In the genomic region with DNA sequence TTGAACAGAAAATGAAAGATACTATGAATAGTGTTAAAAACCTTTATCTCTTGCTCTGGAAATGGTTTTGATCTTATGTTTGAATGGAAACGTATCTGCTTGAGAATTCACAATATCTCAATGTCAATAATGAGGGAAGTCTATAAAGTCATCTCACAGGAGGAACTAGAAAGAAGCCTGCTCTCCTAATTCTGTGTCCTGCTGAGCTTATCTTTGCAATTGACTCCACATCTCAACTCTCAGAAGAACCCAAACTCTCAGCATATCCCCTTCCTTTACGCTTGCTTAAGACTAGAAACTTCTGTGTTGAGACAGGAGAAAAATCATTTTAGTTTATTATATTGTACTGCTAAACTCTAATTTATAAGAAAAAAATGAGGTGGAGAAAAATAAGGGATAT, we compare ENCODE assay signal across 1 cellular context.
TF ChIP-seq lines count a peak whose summit lies in the region.

No MANE protein-coding gene starts in this region.

TF ChIP-seq in HCT116, 20 proteins besides CTCF, POLR2A, EP300 and RAD21 (continued from another document):
- TF ChIP-seq, protein P1, sequence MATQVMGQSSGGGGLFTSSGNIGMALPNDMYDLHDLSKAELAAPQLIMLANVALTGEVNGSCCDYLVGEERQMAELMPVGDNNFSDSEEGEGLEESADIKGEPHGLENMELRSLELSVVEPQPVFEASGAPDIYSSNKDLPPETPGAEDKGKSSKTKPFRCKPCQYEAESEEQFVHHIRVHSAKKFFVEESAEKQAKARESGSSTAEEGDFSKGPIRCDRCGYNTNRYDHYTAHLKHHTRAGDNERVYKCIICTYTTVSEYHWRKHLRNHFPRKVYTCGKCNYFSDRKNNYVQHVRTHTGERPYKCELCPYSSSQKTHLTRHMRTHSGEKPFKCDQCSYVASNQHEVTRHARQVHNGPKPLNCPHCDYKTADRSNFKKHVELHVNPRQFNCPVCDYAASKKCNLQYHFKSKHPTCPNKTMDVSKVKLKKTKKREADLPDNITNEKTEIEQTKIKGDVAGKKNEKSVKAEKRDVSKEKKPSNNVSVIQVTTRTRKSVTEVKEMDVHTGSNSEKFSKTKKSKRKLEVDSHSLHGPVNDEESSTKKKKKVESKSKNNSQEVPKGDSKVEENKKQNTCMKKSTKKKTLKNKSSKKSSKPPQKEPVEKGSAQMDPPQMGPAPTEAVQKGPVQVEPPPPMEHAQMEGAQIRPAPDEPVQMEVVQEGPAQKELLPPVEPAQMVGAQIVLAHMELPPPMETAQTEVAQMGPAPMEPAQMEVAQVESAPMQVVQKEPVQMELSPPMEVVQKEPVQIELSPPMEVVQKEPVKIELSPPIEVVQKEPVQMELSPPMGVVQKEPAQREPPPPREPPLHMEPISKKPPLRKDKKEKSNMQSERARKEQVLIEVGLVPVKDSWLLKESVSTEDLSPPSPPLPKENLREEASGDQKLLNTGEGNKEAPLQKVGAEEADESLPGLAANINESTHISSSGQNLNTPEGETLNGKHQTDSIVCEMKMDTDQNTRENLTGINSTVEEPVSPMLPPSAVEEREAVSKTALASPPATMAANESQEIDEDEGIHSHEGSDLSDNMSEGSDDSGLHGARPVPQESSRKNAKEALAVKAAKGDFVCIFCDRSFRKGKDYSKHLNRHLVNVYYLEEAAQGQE (IDR thresholded peaks at IDR 0.05; ENCODE audit: low read depth): no peak
- TF ChIP-seq, protein P2, sequence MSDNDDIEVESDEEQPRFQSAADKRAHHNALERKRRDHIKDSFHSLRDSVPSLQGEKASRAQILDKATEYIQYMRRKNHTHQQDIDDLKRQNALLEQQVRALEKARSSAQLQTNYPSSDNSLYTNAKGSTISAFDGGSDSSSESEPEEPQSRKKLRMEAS (IDR thresholded peaks at IDR 0.05): no peak
- TF ChIP-seq, protein P3, sequence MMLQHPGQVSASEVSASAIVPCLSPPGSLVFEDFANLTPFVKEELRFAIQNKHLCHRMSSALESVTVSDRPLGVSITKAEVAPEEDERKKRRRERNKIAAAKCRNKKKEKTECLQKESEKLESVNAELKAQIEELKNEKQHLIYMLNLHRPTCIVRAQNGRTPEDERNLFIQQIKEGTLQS (IDR thresholded peaks at IDR 0.05): no peak
- no peak for TF ChIP-seq CBX3 (IDR thresholded peaks at IDR 0.05; ENCODE audit: low read depth)
- TF ChIP-seq JUND (IDR thresholded peaks at IDR 0.05): no peak
- no peak for TF ChIP-seq EZH2 (IDR thresholded peaks at IDR 0.05)
- TF ChIP-seq ZNF274 (IDR thresholded peaks at IDR 0.05; ENCODE audit: low read depth, low read length): no peak
- no peak for TF ChIP-seq SRF (IDR thresholded peaks at IDR 0.05; ENCODE audit: low read depth)
- no peak for TF ChIP-seq YY1 (IDR thresholded peaks at IDR 0.05; ENCODE audit: extremely low read depth, insufficient replicate concordance, low read depth, low read length)
- TF ChIP-seq POLR2AphosphoS5 (IDR thresholded peaks at IDR 0.05; ENCODE audit: low read depth, low read length): no peak
- no peak for TF ChIP-seq SP1 (IDR thresholded peaks at IDR 0.05; ENCODE audit: low read depth)
- no peak for TF ChIP-seq FOSL1 (IDR thresholded peaks at IDR 0.05; ENCODE audit: low read depth)
- no peak for TF ChIP-seq ZFX (IDR thresholded peaks at IDR 0.05)
TF ChIP-seq in HCT116: peak in this region for 0.
